Comparison of ENCODE assay signal across 9 cellular contexts in the genomic region with DNA sequence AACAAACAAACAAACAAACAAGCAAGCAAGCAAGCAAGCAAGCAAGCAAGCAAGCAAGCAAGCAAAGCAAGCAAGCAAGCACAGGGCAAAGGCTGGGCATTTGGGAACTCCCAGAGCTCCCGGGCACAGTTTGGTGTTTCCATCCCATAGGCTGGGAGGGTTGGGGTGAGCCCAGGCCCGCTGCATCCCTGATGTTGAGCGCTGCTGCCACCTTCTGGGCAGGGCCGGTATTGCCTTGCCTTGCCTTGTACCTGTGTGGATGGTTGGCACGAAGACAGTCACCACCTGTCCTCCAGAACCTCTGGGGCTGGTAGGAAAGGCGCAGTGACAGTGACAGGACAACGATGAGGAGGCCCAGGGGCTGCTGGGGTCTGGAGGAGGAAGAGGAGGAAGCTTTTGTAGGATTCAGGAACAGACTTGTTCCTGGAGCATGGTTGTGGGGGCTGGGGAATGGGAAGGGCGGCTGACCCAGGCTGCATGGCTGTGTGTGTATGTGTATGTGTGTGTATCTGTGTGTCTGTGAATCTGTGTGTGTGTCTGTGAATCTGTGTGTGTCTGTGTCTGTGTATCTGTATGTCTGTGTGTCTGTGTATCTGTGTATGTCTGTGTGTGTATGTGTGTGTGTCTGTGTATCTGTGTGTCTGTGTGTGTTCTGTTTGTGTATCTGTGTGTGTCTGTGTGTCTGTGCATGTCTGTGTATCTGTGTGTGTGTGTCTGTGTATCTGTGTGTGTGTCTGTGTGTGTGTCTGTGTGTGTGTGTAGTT. TPM values are rescaled to one million over a fixed set of nuclear protein-coding genes. Genes with fewer than 3 reads are reported as not detected.
A peak's percentile ranks its signal among the peaks of the same experiment; 100 is the strongest.
DNase-seq lines count a peak whose midpoint lies in the region; ATAC-seq and TF ChIP-seq lines count a peak whose summit lies in the region.
"Had no signal": no experiment of that assay in that cellular context is flagged by ENCODE, and none has a peak within 500 bp of the region (broad histone marks: within the 10 kb centered on the region; RNA-seq: fewer than 3 reads in every experiment).

No MANE protein-coding gene starts in this region.

- H3K27me3 ChIP-seq in BE2C = no peaks in the 10 kb centered on the region; the same call in 1 of the 2 replicates
- no peaks in the 10 kb centered on the region for H3K27me3 ChIP-seq in effector memory CD4-positive, alpha-beta T cell (replicated peaks; ENCODE audit: control insufficient read depth, insufficient read depth, low read length, poor library complexity, severe bottlenecking)

- H3K4me1 ChIP-seq in BE2C = no peaks in the 10 kb centered on the region
- no peaks in the 10 kb centered on the region for H3K4me1 ChIP-seq in effector memory CD4-positive, alpha-beta T cell (ENCODE audit: control insufficient read depth, insufficient read depth, low read length, poor library complexity, severe bottlenecking)

- no peaks in the 10 kb centered on the region for H3K36me3 ChIP-seq in BE2C
- H3K36me3 ChIP-seq in effector memory CD4-positive, alpha-beta T cell (ENCODE audit: control insufficient read depth, insufficient read depth, low read length) = no peaks in the 10 kb centered on the region

- ATAC-seq in GM19324 (IDR thresholded peaks at IDR 0.05; ENCODE audit: low FRiP score, unreplicated experiment) (peak; percentile 80), HG03520 (IDR thresholded peaks at IDR 0.05; ENCODE audit: unreplicated experiment) (peak; percentile 58)

- TF ChIP-seq CTCF in BE2C (IDR thresholded peaks at IDR 0.05; ENCODE audit: low read depth, low read length) = peak; percentile 96

- H3K9me3 ChIP-seq in BE2C = no peaks in the 10 kb centered on the region
- H3K9me3 ChIP-seq in effector memory CD4-positive, alpha-beta T cell (ENCODE audit: control insufficient read depth, low read length) = no peaks in the 10 kb centered on the region

- peak; percentile 89 for DNase-seq in BE2C
- DNase-seq in NOMO-1 (lab: John Stamatoyannopoulos, UW; ENCODE audit: unreplicated experiment in 2 of 2) = peak; percentile 84 to 85
- peak; percentile 100 for DNase-seq in activated CD8-positive, alpha-beta memory T cell treated with anti-CD3 and anti-CD28 coated beads for 24 hours
- DNase-seq in effector memory CD4-positive, alpha-beta T cell = peak; percentile 71 to 84 (median 80)
- DNase-seq in mesenteric fat pad (ENCODE audit: low spot score) = peak; percentile 92
- DNase-seq in stimulated activated CD8-positive, alpha-beta memory T cell treated with anti-CD3 and anti-CD28 coated beads, Interleukin-2, amount 100 ng/mL, for 48 hours (ENCODE audit: low read depth in 2 of 2) = peak; percentile 83 to 93

- H3K4me3 ChIP-seq in BE2C (ENCODE audit: low read depth, low read length) = no peak overlapping the region
- no peak overlapping the region for H3K4me3 ChIP-seq in effector memory CD4-positive, alpha-beta T cell (ENCODE audit: insufficient read depth, low read depth, low read length, poor library complexity, severe bottlenecking)

- H3K27ac ChIP-seq in effector memory CD4-positive, alpha-beta T cell (ENCODE audit: insufficient read depth, low read length, poor library complexity, severe bottlenecking) = no peak overlapping the region

RNA-seq across cellular contexts. Expression of gene STX1A, which starts 6.4 kb away (rescaled TPM):
- polyA plus RNA-seq in BE2C (2012; ENCODE audit: insufficient read depth, insufficient read length, low read depth) = 97.6 TPM
- total RNA-seq in mesenteric fat pad = 3.5 TPM

RNA-seq across cellular contexts. Expression of gene ABHD11, which starts 12.7 kb away (rescaled TPM):
- 46.5 TPM for polyA plus RNA-seq in BE2C (2012; ENCODE audit: insufficient read depth, insufficient read length, low read depth)
- total RNA-seq in mesenteric fat pad = 14.3 TPM

RNA-seq across cellular contexts. Expression of gene BUD23, which starts 42.5 kb away (rescaled TPM):
- polyA plus RNA-seq in BE2C (2012; ENCODE audit: insufficient read depth, insufficient read length, low read depth) = 447 TPM
- 51.9 TPM for total RNA-seq in mesenteric fat pad

RNA-seq across cellular contexts. Expression of gene DNAJC30, which starts 42.6 kb away (rescaled TPM):
- 20.2 TPM for polyA plus RNA-seq in BE2C (2012; ENCODE audit: insufficient read depth, insufficient read length, low read depth)
- 11.7 TPM for total RNA-seq in mesenteric fat pad

RNA-seq across cellular contexts. Expression of gene CLDN3, which starts 44.2 kb away (rescaled TPM):
- polyA plus RNA-seq in BE2C (2012; ENCODE audit: insufficient read depth, insufficient read length, low read depth) = not detected
- not detected for total RNA-seq in mesenteric fat pad
- total RNA-seq: temporal lobe had no signal
